ENCODE assay signal across 18 cellular contexts in the genomic region with DNA sequence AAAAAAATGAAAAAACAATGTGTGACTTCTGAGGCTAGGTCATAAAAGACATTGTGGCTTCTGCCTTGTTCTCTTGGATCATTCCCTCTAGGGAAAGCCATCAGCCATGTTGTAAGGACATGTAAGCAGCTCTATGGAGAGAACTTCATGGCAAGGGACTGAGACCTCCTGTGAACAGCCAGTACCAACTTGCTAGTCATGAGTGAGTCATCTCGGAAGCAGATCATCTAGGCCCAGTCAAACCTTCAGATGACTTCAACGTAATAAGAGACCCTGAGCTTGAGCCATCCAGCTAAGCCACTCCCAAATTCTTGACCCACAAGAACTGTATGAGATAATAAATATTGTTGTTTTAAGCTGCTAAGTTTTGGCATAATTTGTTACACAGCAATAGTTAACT. TPM values are rescaled to one million over a fixed set of nuclear protein-coding genes. Genes with fewer than 3 reads are reported as not detected.
DNase-seq lines count a peak whose midpoint lies in the region; TF ChIP-seq lines count a peak whose summit lies in the region.
"Had no signal": no experiment of that assay in that cellular context is flagged by ENCODE, and none has a peak within 500 bp of the region (broad histone marks: within the 10 kb centered on the region; RNA-seq: fewer than 3 reads in every experiment).

No MANE protein-coding gene starts in this region.

- H2BK5ac ChIP-seq in mesenchymal stem cell (ENCODE audit: low read depth, low read length, poor library complexity, severe bottlenecking) = no peak overlapping the region

- H4K91ac ChIP-seq in mesenchymal stem cell (ENCODE audit: low read length) = no peak overlapping the region

- H2AFZ ChIP-seq in mammary epithelial cell (ENCODE audit: low read depth, low read length) = no peak overlapping the region
- no peak overlapping the region for H2AFZ ChIP-seq in mesenchymal stem cell (ENCODE audit: low read depth, low read length)

- DNase-seq in Caki2 (ENCODE audit: low read depth) = peak; percentile 32
- peak; percentile 73 for DNase-seq in M059J (ENCODE audit: low read depth)
- peak; percentile 75 for DNase-seq in mammary epithelial cell
- peak; percentile 67 for DNase-seq in mesenchymal stem cell
- DNase-seq in HAP-1 (ENCODE audit: low spot score in 2 of 2) = no peak
- no peak for DNase-seq in NCI-H446 (lab: John Stamatoyannopoulos, UW)
- DNase-seq in midbrain (lab: John Stamatoyannopoulos, UW) = no peak
- DNase-seq in NCI-H774 (lab: John Stamatoyannopoulos, UW) = no peak
- DNase-seq: activated naive CD4-positive, alpha-beta T cell treated with Interleukin-2 at 50 U/mL for 16 hours; foreskin melanocyte; GDM1; NCI-H146; NCI-H526; stimulated activated CD4-positive, alpha-beta T cell treated with anti-CD3 and anti-CD28 coated beads, Interleukin-4, amount 100 ng/mL, for 4 hours; stimulated activated naive CD4-positive, alpha-beta T cell had no signal

- in situ Hi-C loops in Caki2 (cut with HindIII; ENCODE audit: low pct_unique_long_range_greater_than_20kb, low sequenced_read_pairs) (no loop called here), mammary epithelial cell (cut with MboI; ENCODE audit: low sequenced_read_pairs in 2 of 2) (no loop called here), HAP-1 (cut with MboI; ENCODE audit: low sequenced_read_pairs) (no loop called here)

- H3K23ac ChIP-seq in mesenchymal stem cell (ENCODE audit: low read length in 2 of 2) = no peak overlapping the region

- TF ChIP-seq CTCF in mammary epithelial cell (conservative IDR thresholded peaks at IDR 0.05 in 1 of 2, IDR thresholded peaks at IDR 0.05 in 1 of 2; ENCODE audit: extremely low read depth in 1 of 2, insufficient read depth in 1 of 2, low read depth in 1 of 2, low read length in 2 of 2) = no peak

- no peaks in the 10 kb centered on the region for H3K36me3 ChIP-seq in mammary epithelial cell (ENCODE audit: insufficient read depth, low read length)
- peaks cover 0 to 7% of the 10 kb centered on the region in 2 experiments for H3K36me3 ChIP-seq in mesenchymal stem cell (ENCODE audit: control insufficient read depth in 1 of 2, insufficient read depth in 2 of 2, low read depth in 1 of 2, low read length in 2 of 2)
- H3K36me3 ChIP-seq in HAP-1 (replicated peaks) = no peaks in the 10 kb centered on the region

- 21% methylated on average over 2 of the region's 2 CpGs for WGBS in mammary epithelial cell (ENCODE audit: low coverage, missing lambda C conversion rate)
- WGBS in mesenchymal stem cell = 17% methylated on average over 1 of the region's 2 CpGs

- no peak overlapping the region for H3K4me3 ChIP-seq in mammary epithelial cell (replicated peaks in 1 of 3; ENCODE audit: insufficient read depth in 1 of 3, low read depth in 2 of 3, low read length in 3 of 3)
- no peak overlapping the region for H3K4me3 ChIP-seq in mesenchymal stem cell (ENCODE audit: insufficient read depth in 1 of 2, low read depth in 1 of 2, low read length in 2 of 2)
- H3K4me3 ChIP-seq in HAP-1 = no peak overlapping the region

- no peak overlapping the region for H3K14ac ChIP-seq in mesenchymal stem cell (ENCODE audit: low read length in 2 of 2)

- BruUV-seq in mammary epithelial cell (replicated peaks; lab: Mats Ljungman, UMichigan) = no TSS peak

- peaks cover 26% of the 10 kb centered on the region for H3K79me2 ChIP-seq in mammary epithelial cell (ENCODE audit: insufficient read depth, low read length)

- H2AK5ac ChIP-seq in mesenchymal stem cell (ENCODE audit: low read length, severe bottlenecking) = no peak overlapping the region

- CTCF ChIA-PET in mammary epithelial cell (lab: Charles Lee; ENCODE audit: low non-redundant PET) = no interaction called here

- H3K9ac ChIP-seq in mammary epithelial cell (ENCODE audit: insufficient read depth, low read length) (no peak overlapping the region), mesenchymal stem cell (ENCODE audit: low read length) (peak overlapping the region; percentile 2)

- no peaks in the 10 kb centered on the region for H4K20me1 ChIP-seq in mammary epithelial cell (ENCODE audit: insufficient read depth, low read length)

- H2BK15ac ChIP-seq in mesenchymal stem cell (ENCODE audit: low read depth, poor library complexity, severe bottlenecking) = no peak overlapping the region

- H3K4me1 ChIP-seq in mammary epithelial cell (ENCODE audit: insufficient read depth, low read length) = peaks cover 21% of the 10 kb centered on the region
- H3K4me1 ChIP-seq in mesenchymal stem cell (ENCODE audit: control insufficient read depth, insufficient read depth, low read depth, low read length) = peaks cover 8% of the 10 kb centered on the region
- peaks cover 6% of the 10 kb centered on the region; the same call in 1 of the 2 replicates for H3K4me1 ChIP-seq in HAP-1

- H3K79me1 ChIP-seq in mesenchymal stem cell (replicated peaks; ENCODE audit: low read length, poor library complexity, severe bottlenecking) = peaks cover 11% of the 10 kb centered on the region

- H4K8ac ChIP-seq in mesenchymal stem cell (ENCODE audit: low read length) = peak overlapping the region; percentile 55

- H3K27ac ChIP-seq in mammary epithelial cell (ENCODE audit: insufficient read depth, low read depth, low read length) = no peak overlapping the region
- no peak overlapping the region for H3K27ac ChIP-seq in mesenchymal stem cell (ENCODE audit: low read length, poor library complexity, severe bottlenecking)
- H3K27ac ChIP-seq: C4-2B had no signal

- no peaks in the 10 kb centered on the region for H3K9me3 ChIP-seq in mammary epithelial cell (replicated peaks; ENCODE audit: insufficient read depth, low read length)
- no peaks in the 10 kb centered on the region for H3K9me3 ChIP-seq in mesenchymal stem cell (ENCODE audit: control insufficient read depth, low read length)
- H3K9me3 ChIP-seq in HAP-1 = no peaks in the 10 kb centered on the region

- H3K4me2 ChIP-seq in mammary epithelial cell (ENCODE audit: insufficient read depth, low read depth, low read length) (peak overlapping the region; percentile 31), mesenchymal stem cell (ENCODE audit: low read length, poor library complexity, severe bottlenecking) (no peak overlapping the region)

- no peak overlapping the region for H3K18ac ChIP-seq in mesenchymal stem cell (ENCODE audit: low read depth in 1 of 2, low read length in 2 of 2)

- dilution Hi-C loops in mammary epithelial cell (cut with HindIII; ENCODE audit: low sequenced_read_pairs) = no loop called here

- H3K27me3 ChIP-seq in mammary epithelial cell (ENCODE audit: insufficient read depth, low read length) (no peaks in the 10 kb centered on the region), mesenchymal stem cell (ENCODE audit: control insufficient read depth in 1 of 2, insufficient read depth in 1 of 2, low read length in 2 of 2) (no peaks in the 10 kb centered on the region), HAP-1 (ENCODE audit: low read depth) (no peaks in the 10 kb centered on the region)

- H3K4ac ChIP-seq in mesenchymal stem cell (ENCODE audit: low read depth in 1 of 2, low read length in 2 of 2) = no peak overlapping the region

- no peak overlapping the region for H2BK120ac ChIP-seq in mesenchymal stem cell (ENCODE audit: low read depth, low read length)

- H2BK12ac ChIP-seq in mesenchymal stem cell (ENCODE audit: low read length in 2 of 2) = peak overlapping the region in 1 of 2 experiments; percentile 42

- intact Hi-C loops in mammary epithelial cell (cut with micrococcal nuclease) = no loop called here

RNA-seq across cellular contexts. Expression of a gene that starts 4.9 kb away (rescaled TPM):
- 5.6 and 20.9 TPM in 2 replicates for total RNA-seq in Caki2 (2014; rRNA removed; shearing (Covaris generic); ENCODE audit: low replicate concordance)
- total RNA-seq in M059J (2014; rRNA removed; shearing (Covaris generic)) = 2.8 and 5.1 TPM in 2 replicates
- total RNA-seq in mammary epithelial cell = 10 to 100 TPM; 11.5 to 15.9 TPM
- 17.6 TPM for polyA plus RNA-seq in mammary epithelial cell
- 11.0 TPM for polyA minus RNA-seq in mammary epithelial cell
- 8.5 TPM for polyA plus RNA-seq in mesenchymal stem cell (2013, experiment 1 of 2)
- 9.1 TPM for polyA plus RNA-seq in mesenchymal stem cell (2013, experiment 2 of 2)

RNA-seq across cellular contexts. Expression of a gene that starts 15.3 kb away (rescaled TPM):
- total RNA-seq in Caki2 (2014; rRNA removed; shearing (Covaris generic); ENCODE audit: low replicate concordance) = 7.1 and 9.6 TPM in 2 replicates
- 13.4 and 21.7 TPM in 2 replicates for total RNA-seq in M059J (2014; rRNA removed; shearing (Covaris generic))
- 10 to 100 TPM; 39.8 to 60.9 TPM for total RNA-seq in mammary epithelial cell
- 22.9 TPM for polyA plus RNA-seq in mammary epithelial cell
- 91.8 TPM for polyA minus RNA-seq in mammary epithelial cell
- polyA plus RNA-seq in mesenchymal stem cell (2013, experiment 1 of 2) = 38.8 TPM
- polyA plus RNA-seq in mesenchymal stem cell (2013, experiment 2 of 2) = 40.7 TPM

RNA-seq across cellular contexts. Expression of a gene that starts 21.0 kb away (rescaled TPM):
- total RNA-seq in Caki2 (2014; rRNA removed; shearing (Covaris generic); ENCODE audit: low replicate concordance) = not detected in 2 replicates
- total RNA-seq in M059J (2014; rRNA removed; shearing (Covaris generic)) = 0.17 and 1.4 TPM in 2 replicates
- total RNA-seq in mammary epithelial cell = 10 to 100 TPM in 1 of 2 donors, 1 to 10 TPM in 1; 7.7 to 62.2 TPM
- 56.4 TPM for polyA plus RNA-seq in mammary epithelial cell
- polyA minus RNA-seq in mammary epithelial cell = 43.0 TPM
- 0.36 TPM for polyA plus RNA-seq in mesenchymal stem cell (2013, experiment 1 of 2)
- 0.12 TPM for polyA plus RNA-seq in mesenchymal stem cell (2013, experiment 2 of 2)

RNA-seq across cellular contexts. Expression of a gene that starts 55.0 kb away (rescaled TPM):
- total RNA-seq in Caki2 (2014; rRNA removed; shearing (Covaris generic); ENCODE audit: low replicate concordance) = not detected in 2 replicates
- total RNA-seq in M059J (2014; rRNA removed; shearing (Covaris generic)) = 0.12 and 0.27 TPM in 2 replicates
- under 1 TPM in 1 of 2 donors, not detected in 1; 0.35 TPM for total RNA-seq in mammary epithelial cell
- 0.03 TPM for polyA plus RNA-seq in mammary epithelial cell
- not detected for polyA minus RNA-seq in mammary epithelial cell
- 0.01 TPM for polyA plus RNA-seq in mesenchymal stem cell (2013, experiment 1 of 2)
- polyA plus RNA-seq in mesenchymal stem cell (2013, experiment 2 of 2) = not detected
- total RNA-seq: chondrocyte, Right ventricle myocardium inferior had no signal

Comparison
In these comparisons a context has a peak if more than half of its experiments do, and no peak if none do; other contexts are left out.
1. DNase-seq: peak in Caki2 (single experiment), M059J (single experiment), mammary epithelial cell (single experiment) and mesenchymal stem cell (single experiment); none in HAP-1 (0 of 2), NCI-H446 (0 of 2), midbrain (single experiment) and NCI-H774 (single experiment).